ENCODE assay signal across 15 cellular contexts in the genomic region with DNA sequence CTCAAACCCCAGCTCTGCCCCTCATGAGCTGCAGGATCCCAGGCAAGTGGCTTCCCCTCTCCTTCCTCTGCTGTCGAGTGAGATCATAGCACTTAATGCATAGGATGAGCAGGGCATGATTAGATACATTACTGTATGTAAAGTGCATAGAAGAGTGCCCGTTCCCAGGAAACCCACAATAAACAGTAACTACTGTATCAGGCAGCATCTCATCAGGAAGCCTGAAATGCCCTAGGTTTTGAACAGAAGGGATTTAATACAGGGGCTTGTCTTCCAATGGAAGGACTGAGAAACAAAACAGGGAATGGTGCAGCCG. TPM values are rescaled to one million over a fixed set of nuclear protein-coding genes. Genes with fewer than 3 reads are reported as not detected.
A peak's percentile ranks its signal among the peaks of the same experiment; 100 is the strongest.
DNase-seq lines count a peak whose midpoint lies in the region; ATAC-seq and TF ChIP-seq lines count a peak whose summit lies in the region.
"Had no signal": no experiment of that assay in that cellular context is flagged by ENCODE, and none has a peak within 500 bp of the region (broad histone marks: within the 10 kb centered on the region; RNA-seq: fewer than 3 reads in every experiment).

No MANE protein-coding gene starts in this region.

- H3K4me2 ChIP-seq in OCI-LY3 (ENCODE audit: low read length): peak overlapping the region; percentile 81

- H4K20me1 ChIP-seq in OCI-LY3 (ENCODE audit: insufficient read depth, low read length): no peaks in the 10 kb centered on the region

- peak overlapping the region; percentile 72 for H3K27ac Mint-ChIP-seq in stimulated activated naive CD8-positive, alpha-beta T cell treated with anti-CD3 and anti-CD28 coated beads, Interleukin-15, Interleukin-2, amounts not matched to agents 100 ng/mL and 50 ng/mL, for 24 hours
- H3K27ac Mint-ChIP-seq in activated T-cell treated with anti-CD3 and anti-CD28 coated beads, Interleukin-2, amount 50 U/mL, for 72 hours: no peak overlapping the region
- H3K27ac Mint-ChIP-seq: HFFc6 had no signal

- no peaks in the 10 kb centered on the region for H3K9me3 Mint-ChIP-seq in stimulated activated naive CD8-positive, alpha-beta T cell treated with anti-CD3 and anti-CD28 coated beads, Interleukin-15, Interleukin-2, amounts not matched to agents 100 ng/mL and 50 ng/mL, for 24 hours
- H3K9me3 Mint-ChIP-seq in activated T-cell treated with anti-CD3 and anti-CD28 coated beads, Interleukin-2, amount 50 U/mL, for 72 hours: no peaks in the 10 kb centered on the region
- H3K9me3 Mint-ChIP-seq in activated T-cell treated with anti-CD3 and anti-CD28 coated beads, Interleukin-2, amount 50 U/mL, for 4 hours: no peaks in the 10 kb centered on the region
- H3K9me3 Mint-ChIP-seq: HFFc6 had no signal

- H3K4me3 ChIP-seq in OCI-LY3 (ENCODE audit: low read length): peak overlapping the region; percentile 51; the same call in 1 of the 2 replicates
- H3K4me3 ChIP-seq: heart left ventricle, suprapubic skin had no signal

- H3K9ac ChIP-seq in OCI-LY3 (ENCODE audit: low read length): peak overlapping the region; percentile 77; the same call in 1 of the 2 replicates

- H3K27me3 Mint-ChIP-seq in stimulated activated naive CD8-positive, alpha-beta T cell treated with anti-CD3 and anti-CD28 coated beads, Interleukin-15, Interleukin-2, amounts not matched to agents 100 ng/mL and 50 ng/mL, for 24 hours: no peaks in the 10 kb centered on the region
- H3K27me3 Mint-ChIP-seq in activated T-cell treated with anti-CD3 and anti-CD28 coated beads, Interleukin-2, amount 50 U/mL, for 72 hours (ENCODE audit: low read depth): peaks cover 11% of the 10 kb centered on the region
- H3K27me3 Mint-ChIP-seq in activated T-cell treated with anti-CD3 and anti-CD28 coated beads, Interleukin-2, amount 50 U/mL, for 4 hours (ENCODE audit: low read depth): no peaks in the 10 kb centered on the region

- H3K9me3 ChIP-seq in OCI-LY3 (ENCODE audit: insufficient read depth, low read length): no peaks in the 10 kb centered on the region
- H3K9me3 ChIP-seq: heart left ventricle, suprapubic skin had no signal

- no peaks in the 10 kb centered on the region for H3K36me3 ChIP-seq in OCI-LY3 (replicated peaks; ENCODE audit: low read depth, low read length)
- H3K36me3 ChIP-seq: heart left ventricle, suprapubic skin had no signal

- TF ChIP-seq CTCF in OCI-LY3 (IDR thresholded peaks at IDR 0.05; ENCODE audit: low read depth, low read length): no peak

- H3K4me1 Mint-ChIP-seq in stimulated activated naive CD8-positive, alpha-beta T cell treated with anti-CD3 and anti-CD28 coated beads, Interleukin-15, Interleukin-2, amounts not matched to agents 100 ng/mL and 50 ng/mL, for 24 hours (ENCODE audit: low read depth): peaks cover 67% of the 10 kb centered on the region
- peaks cover 49% of the 10 kb centered on the region for H3K4me1 Mint-ChIP-seq in activated T-cell treated with anti-CD3 and anti-CD28 coated beads, Interleukin-2, amount 50 U/mL, for 72 hours (ENCODE audit: low read depth)
- H3K4me1 Mint-ChIP-seq in activated T-cell treated with anti-CD3 and anti-CD28 coated beads, Interleukin-2, amount 50 U/mL, for 4 hours (ENCODE audit: low read depth): peaks cover 54% of the 10 kb centered on the region

- H3K4me1 ChIP-seq in OCI-LY3 (ENCODE audit: low read length): peaks cover 71% of the 10 kb centered on the region

- no peaks in the 10 kb centered on the region for H3K79me2 ChIP-seq in OCI-LY3 (ENCODE audit: low read length)

- H3K4me3 Mint-ChIP-seq in stimulated activated naive CD8-positive, alpha-beta T cell treated with anti-CD3 and anti-CD28 coated beads, Interleukin-15, Interleukin-2, amounts not matched to agents 100 ng/mL and 50 ng/mL, for 24 hours: no peak overlapping the region
- no peak overlapping the region for H3K4me3 Mint-ChIP-seq in activated T-cell treated with anti-CD3 and anti-CD28 coated beads, Interleukin-2, amount 50 U/mL, for 72 hours
- no peak overlapping the region for H3K4me3 Mint-ChIP-seq in activated T-cell treated with anti-CD3 and anti-CD28 coated beads, Interleukin-2, amount 50 U/mL, for 4 hours
- H3K4me3 Mint-ChIP-seq: HFFc6 had no signal

- H3K27ac ChIP-seq in OCI-LY3 (ENCODE audit: low read length): peak overlapping the region; percentile 93

- no peak overlapping the region for H2AFZ ChIP-seq in OCI-LY3 (ENCODE audit: low read depth, low read length)

- no peak for ATAC-seq in stimulated activated naive CD8-positive, alpha-beta T cell treated with anti-CD3 and anti-CD28 coated beads, Interleukin-15, Interleukin-2, amounts not matched to agents 100 U/mL and 50 U/mL, for 24 hours
- ATAC-seq in activated T-cell treated with anti-CD3 and anti-CD28 coated beads, Interleukin-2, amount 50 U/mL, for 72 hours (replicated peaks in 1 of 2): no peak
- ATAC-seq in GM21423 (IDR thresholded peaks at IDR 0.05; ENCODE audit: unreplicated experiment): no peak
- no peak for ATAC-seq in activated T-cell treated with anti-CD3 and anti-CD28 coated beads, Interleukin-2, amount 50 U/mL, for 4 hours

- no peaks in the 10 kb centered on the region for H3K36me3 Mint-ChIP-seq in stimulated activated naive CD8-positive, alpha-beta T cell treated with anti-CD3 and anti-CD28 coated beads, Interleukin-15, Interleukin-2, amounts not matched to agents 100 ng/mL and 50 ng/mL, for 24 hours (ENCODE audit: low read depth)
- H3K36me3 Mint-ChIP-seq in activated T-cell treated with anti-CD3 and anti-CD28 coated beads, Interleukin-2, amount 50 U/mL, for 72 hours (ENCODE audit: insufficient read depth in 2 of 2): no peaks in the 10 kb centered on the region
- no peaks in the 10 kb centered on the region for H3K36me3 Mint-ChIP-seq in activated T-cell treated with anti-CD3 and anti-CD28 coated beads, Interleukin-2, amount 50 U/mL, for 4 hours (ENCODE audit: insufficient read depth)

- no peak for DNase-seq in stimulated activated naive CD8-positive, alpha-beta T cell treated with anti-CD3 and anti-CD28 coated beads, Interleukin-15, Interleukin-2, amounts not matched to agents 100 U/mL and 50 U/mL, for 24 hours
- DNase-seq in islet precursor cell: peak; percentile 16
- DNase-seq in activated T-cell treated with anti-CD3 and anti-CD28 coated beads, Interleukin-2, amount 50 U/mL, for 72 hours: no peak
- no peak for DNase-seq in NCI-H1092 treated with DMSO at 0.1 percent for 48 hours (lab: John Stamatoyannopoulos, UW)
- no peak for DNase-seq in activated T-cell treated with anti-CD3 and anti-CD28 coated beads, Interleukin-2, amount 50 U/mL, for 4 hours
- DNase-seq: activated CD4-positive, CD25-positive, alpha-beta regulatory T cell treated with anti-CD3 and anti-CD28 coated beads, Interleukin-2, amount 50 U/mL, for 72 hours; effector CD4-positive, alpha-beta T cell; NCI-H1417 treated with DMSO at 0.1 percent for 48 hours; NCI-H82 had no signal

- H3K27me3 ChIP-seq in OCI-LY3 (ENCODE audit: low read depth, low read length): no peaks in the 10 kb centered on the region
- H3K27me3 ChIP-seq: heart left ventricle, suprapubic skin had no signal

RNA-seq across cellular contexts. Expression of a gene that starts 38.5 kb away (rescaled TPM):
- total RNA-seq in activated T-cell treated with anti-CD3 and anti-CD28 coated beads, Interleukin-2, amount 50 U/mL, for 72 hours: 1 to 10 TPM; 8.1 to 8.5 TPM
- total RNA-seq in activated T-cell treated with anti-CD3 and anti-CD28 coated beads, Interleukin-2, amount 50 U/mL, for 4 hours: 10 to 100 TPM; 29.8 to 46.1 (median 43.0) TPM
